ENCODE assay signal across 11 cellular contexts in genomic region chr3:105827101-105827634, GRCh38. TPM values are rescaled to one million over a fixed set of nuclear protein-coding genes. Genes with fewer than 3 reads are reported as not detected.
DNase-seq lines count a peak whose midpoint lies in the region; ATAC-seq, FAIRE-seq and TF ChIP-seq lines count a peak whose summit lies in the region.
"Had no signal": no experiment of that assay in that cellular context is flagged by ENCODE, and none has a peak within 500 bp of the region (broad histone marks: within the 10 kb centered on the region; RNA-seq: fewer than 3 reads in every experiment).

No MANE protein-coding gene starts in this region.

- H3K27me3 Mint-ChIP-seq in progenitor cell of endocrine pancreas: no peaks in the 10 kb centered on the region

- no peak overlapping the region for H3K27ac Mint-ChIP-seq in progenitor cell of endocrine pancreas

- H3K27me3 ChIP-seq in gastroesophageal sphincter: no peaks in the 10 kb centered on the region
- H3K27me3 ChIP-seq: colonic mucosa, sigmoid colon had no signal

- peak overlapping the region in 2 of 4 donors; percentile 24 to 47 for H3K27ac ChIP-seq in gastroesophageal sphincter
- H3K27ac ChIP-seq: colonic mucosa had no signal

- peak; percentile 54 for ATAC-seq in GM21360 (IDR thresholded peaks at IDR 0.05; ENCODE audit: unreplicated experiment)
- peak; percentile 38 for ATAC-seq in HG03565 (IDR thresholded peaks at IDR 0.05; ENCODE audit: unreplicated experiment)
- ATAC-seq in gastroesophageal sphincter: peak; percentile 52
- no peak for ATAC-seq in HG02970 (IDR thresholded peaks at IDR 0.05; ENCODE audit: low FRiP score, unreplicated experiment)

- H3K9me3 Mint-ChIP-seq in progenitor cell of endocrine pancreas (ENCODE audit: low read depth): no peaks in the 10 kb centered on the region

- peaks cover 17% of the 10 kb centered on the region for H3K4me1 Mint-ChIP-seq in progenitor cell of endocrine pancreas (ENCODE audit: low read depth)

- no peaks in the 10 kb centered on the region for H3K36me3 ChIP-seq in gastroesophageal sphincter
- H3K36me3 ChIP-seq: colonic mucosa, sigmoid colon had no signal

- TF ChIP-seq EP300 in gastroesophageal sphincter (IDR thresholded peaks at IDR 0.05): no peak

- no peaks in the 10 kb centered on the region for H3K9me3 ChIP-seq in gastroesophageal sphincter
- H3K9me3 ChIP-seq: colonic mucosa, sigmoid colon had no signal

- 58 to 73% methylated on average over 4 of the region's 4 CpGs for WGBS in gastroesophageal sphincter (ENCODE audit: low coverage in 1 of 2), 2 donors

- DNase-seq in GM12891 (ENCODE audit: insufficient read length, low spot score): no peak
- no peak for DNase-seq in progenitor cell of endocrine pancreas (ENCODE audit: low spot score, unreplicated experiment)
- DNase-seq in DMS114 treated with DMSO at 0.1 percent for 48 hours (lab: John Stamatoyannopoulos, UW; ENCODE audit: unreplicated experiment): no peak
- DNase-seq in T-helper 9 cell: no peak

- H3K4me3 Mint-ChIP-seq in progenitor cell of endocrine pancreas (ENCODE audit: low read depth): no peak overlapping the region

- H3K4me1 ChIP-seq in gastroesophageal sphincter: peaks cover 0 to 32% (median 12%) of the 10 kb centered on the region in 3 donors

- peak; percentile 61 for FAIRE-seq in GM12891 (lab: Jason Lieb, UNC)
- FAIRE-seq: H1 had no signal

- H3K36me3 Mint-ChIP-seq in progenitor cell of endocrine pancreas (ENCODE audit: insufficient read depth): peaks cover 30% of the 10 kb centered on the region

- no peak overlapping the region for H3K4me3 ChIP-seq in gastroesophageal sphincter
- H3K4me3 ChIP-seq: colonic mucosa, sigmoid colon had no signal

- TF ChIP-seq CTCF in gastroesophageal sphincter (IDR thresholded peaks at IDR 0.05) (no peak), progenitor cell of endocrine pancreas (IDR thresholded peaks at IDR 0.05; ENCODE audit: unreplicated experiment) (no peak)

- TF ChIP-seq POLR2A in GM12891 (IDR thresholded peaks at IDR 0.05; ENCODE audit: low read depth, low read length) (no peak), gastroesophageal sphincter (IDR thresholded peaks at IDR 0.05) (no peak)

TF ChIP-seq in GM12891, 5 proteins besides CTCF, POLR2A, EP300 and RAD21:
- TF ChIP-seq TAF1 (IDR thresholded peaks at IDR 0.05; ENCODE audit: low read depth, low read length) (no peak), SPI1 (IDR thresholded peaks at IDR 0.05; ENCODE audit: low read depth, low read length) (no peak), PAX5 (IDR thresholded peaks at IDR 0.05; ENCODE audit: insufficient read depth, low read length, severe bottlenecking) (no peak), POLR2AphosphoS5 (IDR thresholded peaks at IDR 0.05; ENCODE audit: low read depth, low read length) (no peak)
TF ChIP-seq in GM12891: peak in this region for 0.

RNA-seq across cellular contexts. Expression of gene CBLB, which starts 41.6 kb away (rescaled TPM):
- 27.6 TPM for polyA plus RNA-seq in GM12891 (2012; ENCODE audit: low read depth, missing spikeins)
- total RNA-seq in gastroesophageal sphincter (10 to 100 TPM; 27.4 to 59.4 (median 40.4) TPM), progenitor cell of endocrine pancreas (64.1 and 69.8 TPM in 2 replicates)
